ENCODE assay signal across 2 cellular contexts in genomic region chr18:31246460-31246859, GRCh38.
TF ChIP-seq lines count a peak whose summit lies in the region.

No MANE protein-coding gene starts in this region.

TF ChIP-seq in GM23338, 12 proteins besides CTCF, POLR2A, EP300 and RAD21 (continued from another document):
- TF ChIP-seq, protein P1, sequence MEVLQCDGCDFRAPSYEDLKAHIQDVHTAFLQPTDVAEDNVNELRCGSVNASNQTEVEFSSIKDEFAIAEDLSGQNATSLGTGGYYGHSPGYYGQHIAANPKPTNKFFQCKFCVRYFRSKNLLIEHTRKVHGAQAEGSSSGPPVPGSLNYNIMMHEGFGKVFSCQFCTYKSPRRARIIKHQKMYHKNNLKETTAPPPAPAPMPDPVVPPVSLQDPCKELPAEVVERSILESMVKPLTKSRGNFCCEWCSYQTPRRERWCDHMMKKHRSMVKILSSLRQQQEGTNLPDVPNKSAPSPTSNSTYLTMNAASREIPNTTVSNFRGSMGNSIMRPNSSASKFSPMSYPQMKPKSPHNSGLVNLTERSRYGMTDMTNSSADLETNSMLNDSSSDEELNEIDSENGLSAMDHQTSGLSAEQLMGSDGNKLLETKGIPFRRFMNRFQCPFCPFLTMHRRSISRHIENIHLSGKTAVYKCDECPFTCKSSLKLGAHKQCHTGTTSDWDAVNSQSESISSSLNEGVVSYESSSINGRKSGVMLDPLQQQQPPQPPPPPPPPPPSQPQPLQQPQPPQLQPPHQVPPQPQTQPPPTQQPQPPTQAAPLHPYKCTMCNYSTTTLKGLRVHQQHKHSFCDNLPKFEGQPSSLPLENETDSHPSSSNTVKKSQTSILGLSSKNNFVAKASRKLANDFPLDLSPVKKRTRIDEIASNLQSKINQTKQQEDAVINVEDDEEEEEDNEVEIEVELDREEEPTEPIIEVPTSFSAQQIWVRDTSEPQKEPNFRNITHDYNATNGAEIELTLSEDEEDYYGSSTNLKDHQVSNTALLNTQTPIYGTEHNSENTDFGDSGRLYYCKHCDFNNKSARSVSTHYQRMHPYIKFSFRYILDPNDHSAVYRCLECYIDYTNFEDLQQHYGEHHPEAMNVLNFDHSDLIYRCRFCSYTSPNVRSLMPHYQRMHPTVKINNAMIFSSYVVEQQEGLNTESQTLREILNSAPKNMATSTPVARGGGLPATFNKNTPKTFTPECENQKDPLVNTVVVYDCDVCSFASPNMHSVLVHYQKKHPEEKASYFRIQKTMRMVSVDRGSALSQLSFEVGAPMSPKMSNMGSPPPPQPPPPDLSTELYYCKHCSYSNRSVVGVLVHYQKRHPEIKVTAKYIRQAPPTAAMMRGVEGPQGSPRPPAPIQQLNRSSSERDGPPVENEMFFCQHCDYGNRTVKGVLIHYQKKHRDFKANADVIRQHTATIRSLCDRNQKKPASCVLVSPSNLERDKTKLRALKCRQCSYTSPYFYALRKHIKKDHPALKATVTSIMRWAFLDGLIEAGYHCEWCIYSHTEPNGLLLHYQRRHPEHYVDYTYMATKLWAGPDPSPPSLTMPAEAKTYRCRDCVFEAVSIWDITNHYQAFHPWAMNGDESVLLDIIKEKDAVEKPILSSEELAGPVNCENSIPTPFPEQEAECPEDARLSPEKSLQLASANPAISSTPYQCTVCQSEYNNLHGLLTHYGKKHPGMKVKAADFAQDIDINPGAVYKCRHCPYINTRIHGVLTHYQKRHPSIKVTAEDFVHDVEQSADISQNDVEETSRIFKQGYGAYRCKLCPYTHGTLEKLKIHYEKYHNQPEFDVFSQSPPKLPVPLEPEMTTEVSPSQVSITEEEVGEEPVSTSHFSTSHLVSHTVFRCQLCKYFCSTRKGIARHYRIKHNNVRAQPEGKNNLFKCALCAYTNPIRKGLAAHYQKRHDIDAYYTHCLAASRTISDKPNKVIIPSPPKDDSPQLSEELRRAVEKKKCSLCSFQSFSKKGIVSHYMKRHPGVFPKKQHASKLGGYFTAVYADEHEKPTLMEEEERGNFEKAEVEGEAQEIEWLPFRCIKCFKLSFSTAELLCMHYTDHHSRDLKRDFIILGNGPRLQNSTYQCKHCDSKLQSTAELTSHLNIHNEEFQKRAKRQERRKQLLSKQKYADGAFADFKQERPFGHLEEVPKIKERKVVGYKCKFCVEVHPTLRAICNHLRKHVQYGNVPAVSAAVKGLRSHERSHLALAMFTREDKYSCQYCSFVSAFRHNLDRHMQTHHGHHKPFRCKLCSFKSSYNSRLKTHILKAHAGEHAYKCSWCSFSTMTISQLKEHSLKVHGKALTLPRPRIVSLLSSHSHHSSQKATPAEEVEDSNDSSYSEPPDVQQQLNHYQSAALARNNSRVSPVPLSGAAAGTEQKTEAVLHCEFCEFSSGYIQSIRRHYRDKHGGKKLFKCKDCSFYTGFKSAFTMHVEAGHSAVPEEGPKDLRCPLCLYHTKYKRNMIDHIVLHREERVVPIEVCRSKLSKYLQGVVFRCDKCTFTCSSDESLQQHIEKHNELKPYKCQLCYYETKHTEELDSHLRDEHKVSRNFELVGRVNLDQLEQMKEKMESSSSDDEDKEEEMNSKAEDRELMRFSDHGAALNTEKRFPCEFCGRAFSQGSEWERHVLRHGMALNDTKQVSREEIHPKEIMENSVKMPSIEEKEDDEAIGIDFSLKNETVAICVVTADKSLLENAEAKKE (CRISPR knock-in tag; IDR thresholded peaks at IDR 0.05), result no peak
- TF ChIP-seq STAT1 (IDR thresholded peaks at IDR 0.05; ENCODE audit: unreplicated experiment) (no peak), CREB1 (CRISPR knock-in tag; IDR thresholded peaks at IDR 0.05; ENCODE audit: low read depth) (no peak), ZNF331 (CRISPR knock-in tag; IDR thresholded peaks at IDR 0.05; ENCODE audit: low read depth) (no peak), ETS1 (IDR thresholded peaks at IDR 0.05) (no peak), REST (IDR thresholded peaks at IDR 0.05; ENCODE audit: unreplicated experiment) (no peak), JUNB (IDR thresholded peaks at IDR 0.05; ENCODE audit: unreplicated experiment) (no peak), EZH2phosphoT487 (IDR thresholded peaks at IDR 0.05; ENCODE audit: unreplicated experiment) (no peak)

TF ChIP-seq in WTC11, 78 proteins besides CTCF, POLR2A, EP300 and RAD21 (continued from another document):
- TF ChIP-seq, protein P2, sequence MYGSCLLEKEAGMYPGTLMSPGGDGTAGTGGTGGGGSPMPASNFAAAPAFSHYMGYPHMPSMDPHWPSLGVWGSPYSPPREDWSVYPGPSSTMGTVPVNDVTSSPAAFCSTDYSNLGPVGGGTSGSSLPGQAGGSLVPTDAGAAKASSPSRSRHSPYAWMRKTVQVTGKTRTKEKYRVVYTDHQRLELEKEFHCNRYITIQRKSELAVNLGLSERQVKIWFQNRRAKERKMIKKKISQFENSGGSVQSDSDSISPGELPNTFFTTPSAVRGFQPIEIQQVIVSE (CRISPR knock-in tag; IDR thresholded peaks at IDR 0.05; ENCODE audit: borderline replicate concordance), result no peak
- no peak for TF ChIP-seq ZBTB43 (CRISPR knock-in tag; IDR thresholded peaks at IDR 0.05)
- TF ChIP-seq NR2C2 (CRISPR knock-in tag; IDR thresholded peaks at IDR 0.05), result no peak
- TF ChIP-seq ESRRA (CRISPR knock-in tag; IDR thresholded peaks at IDR 0.05; ENCODE audit: borderline replicate concordance), result no peak
